11 cellular contexts compared by ENCODE assay signal in genomic region chr1:89758127-89758526, GRCh38.
A peak's percentile ranks its signal among the peaks of the same experiment; 100 is the strongest.
DNase-seq lines count a peak whose midpoint lies in the region; ATAC-seq lines count a peak whose summit lies in the region.
"Had no signal": no experiment of that assay in that cellular context is flagged by ENCODE, and none has a peak within 500 bp of the region (broad histone marks: within the 10 kb centered on the region; RNA-seq: fewer than 3 reads in every experiment).

No MANE protein-coding gene starts in this region.

- intact Hi-C loops in activated CD4-positive, alpha-beta memory T cell treated with anti-CD3 and anti-CD28 coated beads for 36 hours (cut with micrococcal nuclease): no loop called here

- H3K27ac ChIP-seq in layer of hippocampus (ENCODE audit: low read depth, low read length): peak overlapping the region; percentile 20
- peak overlapping the region; percentile 88 for H3K27ac ChIP-seq in thymus (ENCODE audit: low read depth)
- H3K27ac ChIP-seq: C4-2B, SJSA1 had no signal

- POLR2A ChIA-PET in activated CD4-positive, alpha-beta memory T cell treated with anti-CD3 and anti-CD28 coated beads for 36 hours (lab: Charles Lee): interaction anchor here (0.9 to 1.7 kb wide), 5 partner anchors 20 to 126 kb away, joined by 3 to 6 read pairs (median 3); partner anchors contain the start of gene LRRC8C

- H3K36me3 ChIP-seq in thymus (ENCODE audit: control insufficient read depth, insufficient read depth): no peaks in the 10 kb centered on the region
- H3K36me3 ChIP-seq: SJSA1 had no signal

- H3K4me1 ChIP-seq in thymus (ENCODE audit: control insufficient read depth, insufficient read depth, low read length): peaks cover 9% of the 10 kb centered on the region

- H3K4me1 Mint-ChIP-seq in activated naive CD4-positive, alpha-beta T cell treated with anti-CD3 and anti-CD28 coated beads, Interleukin-2, amount 50 U/mL, for 24 hours: peaks cover 94% of the 10 kb centered on the region
- H3K4me1 Mint-ChIP-seq in activated CD4-positive, alpha-beta memory T cell treated with anti-CD3 and anti-CD28 coated beads for 36 hours (ENCODE audit: low read depth): peaks cover 79% of the 10 kb centered on the region

- peak overlapping the region; percentile 22 for H3K4me3 ChIP-seq in thymus (ENCODE audit: low read length)
- H3K4me3 ChIP-seq: SJSA1 had no signal

- 91% methylated on average over 2 of the region's 2 CpGs for WGBS in thymus

- H3K27me3 Mint-ChIP-seq in activated naive CD4-positive, alpha-beta T cell treated with anti-CD3 and anti-CD28 coated beads, Interleukin-2, amount 50 U/mL, for 24 hours: no peaks in the 10 kb centered on the region
- no peaks in the 10 kb centered on the region for H3K27me3 Mint-ChIP-seq in activated CD4-positive, alpha-beta memory T cell treated with anti-CD3 and anti-CD28 coated beads for 36 hours

- H3K27me3 ChIP-seq in layer of hippocampus (ENCODE audit: control insufficient read depth, insufficient read depth, low read length) (no peaks in the 10 kb centered on the region), thymus (ENCODE audit: control insufficient read depth, insufficient read depth) (no peaks in the 10 kb centered on the region)
- H3K27me3 ChIP-seq: SJSA1 had no signal

- no peak for DNase-seq in activated naive CD4-positive, alpha-beta T cell treated with anti-CD3 and anti-CD28 coated beads, Interleukin-2, amount 50 U/mL, for 16 hours
- no peak for DNase-seq in activated CD4-positive, alpha-beta memory T cell treated with anti-CD3 and anti-CD28 coated beads for 36 hours
- DNase-seq in inferior parietal cortex (ENCODE audit: extremely low spot score) (no peak), RPMI8226 (no peak)
- DNase-seq: cerebellar nuclear complex had no signal

- CTCF ChIA-PET in activated CD4-positive, alpha-beta memory T cell treated with anti-CD3 and anti-CD28 coated beads for 36 hours (lab: Charles Lee): interaction anchor here (1.2 to 1.8 kb wide), 3 partner anchors 33 to 128 kb away, joined by 3 to 6 read pairs (median 3); no protein-coding TSS in a partner anchor

- peaks cover 3% of the 10 kb centered on the region for H3K9me3 ChIP-seq in thymus (ENCODE audit: control insufficient read depth)
- H3K9me3 ChIP-seq: SJSA1 had no signal

- peaks cover 5% of the 10 kb centered on the region for H3K36me3 Mint-ChIP-seq in activated naive CD4-positive, alpha-beta T cell treated with anti-CD3 and anti-CD28 coated beads, Interleukin-2, amount 50 U/mL, for 24 hours
- no peaks in the 10 kb centered on the region for H3K36me3 Mint-ChIP-seq in activated CD4-positive, alpha-beta memory T cell treated with anti-CD3 and anti-CD28 coated beads for 36 hours

- ATAC-seq in HG02981 (IDR thresholded peaks at IDR 0.05; ENCODE audit: unreplicated experiment): no peak

- no peaks in the 10 kb centered on the region for H3K9me3 Mint-ChIP-seq in activated naive CD4-positive, alpha-beta T cell treated with anti-CD3 and anti-CD28 coated beads, Interleukin-2, amount 50 U/mL, for 24 hours
- no peaks in the 10 kb centered on the region for H3K9me3 Mint-ChIP-seq in activated CD4-positive, alpha-beta memory T cell treated with anti-CD3 and anti-CD28 coated beads for 36 hours

- peak overlapping the region; percentile 67 for H3K4me3 Mint-ChIP-seq in activated naive CD4-positive, alpha-beta T cell treated with anti-CD3 and anti-CD28 coated beads, Interleukin-2, amount 50 U/mL, for 24 hours
- peak overlapping the region; percentile 57 for H3K4me3 Mint-ChIP-seq in activated CD4-positive, alpha-beta memory T cell treated with anti-CD3 and anti-CD28 coated beads for 36 hours

- peak overlapping the region; percentile 87 for H3K27ac Mint-ChIP-seq in activated naive CD4-positive, alpha-beta T cell treated with anti-CD3 and anti-CD28 coated beads, Interleukin-2, amount 50 U/mL, for 24 hours
- peak overlapping the region; percentile 77 for H3K27ac Mint-ChIP-seq in activated CD4-positive, alpha-beta memory T cell treated with anti-CD3 and anti-CD28 coated beads for 36 hours
